ENCODE assay signal across 12 cellular contexts in the genomic region with DNA sequence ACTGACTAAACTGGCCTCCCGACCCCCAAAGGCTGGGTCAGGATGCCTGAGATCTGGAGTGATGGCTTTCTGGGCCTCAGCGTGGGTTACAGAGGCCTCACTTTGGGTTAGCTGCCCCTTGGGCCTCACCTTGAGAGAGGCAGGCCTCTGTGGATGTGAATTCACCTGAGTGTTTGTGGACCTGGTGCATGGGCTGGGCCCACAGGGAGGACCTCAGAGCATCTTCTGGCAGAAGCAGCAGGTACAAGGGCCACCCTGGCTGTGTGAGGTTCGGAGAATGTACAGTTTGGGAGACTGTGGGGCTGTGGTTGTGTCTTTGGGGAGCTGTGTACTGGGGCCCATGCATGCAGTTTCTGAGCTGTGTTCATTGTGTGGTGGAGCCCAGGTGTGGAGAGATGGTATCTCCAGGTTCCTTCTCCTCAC. TPM values are rescaled to one million over a fixed set of nuclear protein-coding genes. Genes with fewer than 3 reads are reported as not detected.
DNase-seq lines count a peak whose midpoint lies in the region; ATAC-seq and TF ChIP-seq lines count a peak whose summit lies in the region.
"Had no signal": no experiment of that assay in that cellular context is flagged by ENCODE, and none has a peak within 500 bp of the region (broad histone marks: within the 10 kb centered on the region; RNA-seq: fewer than 3 reads in every experiment).

No MANE protein-coding gene starts in this region.

- peak overlapping the region; percentile 79 for H3K4me3 Mint-ChIP-seq in central memory CD8-positive, alpha-beta T cell
- H3K4me3 Mint-ChIP-seq in nephron, result peak overlapping the region in 1 of 3 experiments; percentile 34

- H3K4me1 ChIP-seq in ACC112 (ENCODE audit: control insufficient read depth, insufficient read depth, low read length, unreplicated experiment), result peaks cover 87% of the 10 kb centered on the region

- H3K27me3 ChIP-seq in ACC112 (ENCODE audit: insufficient read depth, low read length), result no peaks in the 10 kb centered on the region

- DNase-seq in central memory CD8-positive, alpha-beta T cell (ENCODE audit: low spot score in 2 of 2), result no peak
- DNase-seq in HCEC 1CT, result no peak
- DNase-seq in sciatic nerve (ENCODE audit: low spot score), result no peak
- DNase-seq in anterior cingulate cortex (lab: John Stamatoyannopoulos, UW), result no peak
- DNase-seq: activated gamma-delta T cell had no signal

- intact Hi-C loops in sciatic nerve (cut with DNase I), result no loop called here

- H3K27ac Mint-ChIP-seq in central memory CD8-positive, alpha-beta T cell (ENCODE audit: low read depth), result peak overlapping the region; percentile 96
- peak overlapping the region; percentile 54 to 84 (median 80) for H3K27ac Mint-ChIP-seq in nephron

- H3K9me3 ChIP-seq in KOPT-K1 (ENCODE audit: insufficient read depth, low read length, poor library complexity, severe bottlenecking), result no peaks in the 10 kb centered on the region

- ATAC-seq in central memory CD8-positive, alpha-beta T cell (replicated peaks; ENCODE audit: extremely low read depth, poor library complexity, severe bottlenecking), result no peak
- no peak for ATAC-seq in HG02973 (IDR thresholded peaks at IDR 0.05; ENCODE audit: unreplicated experiment)
- ATAC-seq in sciatic nerve, result no peak

- H3K36me3 Mint-ChIP-seq in central memory CD8-positive, alpha-beta T cell (ENCODE audit: insufficient read depth), result peaks cover 46% of the 10 kb centered on the region
- peaks cover 12% of the 10 kb centered on the region for H3K36me3 Mint-ChIP-seq in nephron (ENCODE audit: low read depth)

- H3K36me3 ChIP-seq in ACC112 (ENCODE audit: insufficient read depth, low read length) (peaks cover 6% of the 10 kb centered on the region; the same call in 1 of the 2 replicates), KOPT-K1 (ENCODE audit: insufficient read depth, low read length) (no peaks in the 10 kb centered on the region)

- H3K27ac ChIP-seq in ACC112 (ENCODE audit: low read depth, low read length) (no peak overlapping the region), KOPT-K1 (ENCODE audit: low read depth, low read length, poor library complexity, severe bottlenecking) (peak overlapping the region; percentile 75)
- H3K27ac ChIP-seq: C4-2B, epithelial cell of prostate had no signal

- no peaks in the 10 kb centered on the region for H3K27me3 Mint-ChIP-seq in central memory CD8-positive, alpha-beta T cell
- H3K27me3 Mint-ChIP-seq in nephron (ENCODE audit: low read depth), result no peaks in the 10 kb centered on the region

- peak overlapping the region; percentile 17 for H3K4me3 ChIP-seq in ACC112 (ENCODE audit: low read depth, low read length)

- H3K9me3 Mint-ChIP-seq in central memory CD8-positive, alpha-beta T cell, result no peaks in the 10 kb centered on the region
- no peaks in the 10 kb centered on the region for H3K9me3 Mint-ChIP-seq in nephron

- H3K4me1 Mint-ChIP-seq in central memory CD8-positive, alpha-beta T cell, result peaks cover 88% of the 10 kb centered on the region
- H3K4me1 Mint-ChIP-seq in nephron, result peaks cover 79% of the 10 kb centered on the region

- H3K79me2 ChIP-seq in ACC112 (ENCODE audit: control insufficient read depth, insufficient read depth, low read length, unreplicated experiment), result peaks cover 70% of the 10 kb centered on the region

- H2AFZ ChIP-seq in ACC112 (ENCODE audit: low read length, unreplicated experiment), result no peak overlapping the region

- no peak for TF ChIP-seq CTCF in nephron (IDR thresholded peaks at IDR 0.05; ENCODE audit: unreplicated experiment in 3 of 3)

RNA-seq across cellular contexts. Expression of a gene that starts 18.3 kb away (rescaled TPM):
- 74.4 TPM for total RNA-seq in sciatic nerve

RNA-seq across cellular contexts. Expression of a gene that starts 37.3 kb away (rescaled TPM):
- total RNA-seq in sciatic nerve, result not detected
- total RNA-seq: kidney epithelial cell had no signal

RNA-seq across cellular contexts. Expression of a gene that starts 39.6 kb away (rescaled TPM):
- total RNA-seq in sciatic nerve, result 1.0 TPM
